ENCODE assay signal across 10 cellular contexts in genomic region chr12:114681149-114681849, GRCh38. TPM values are rescaled to one million over a fixed set of nuclear protein-coding genes. Genes with fewer than 3 reads are reported as not detected.
DNase-seq lines count a peak whose midpoint lies in the region; ATAC-seq and TF ChIP-seq lines count a peak whose summit lies in the region.
"Had no signal": no experiment of that assay in that cellular context is flagged by ENCODE, and none has a peak within 500 bp of the region (broad histone marks: within the 10 kb centered on the region; RNA-seq: fewer than 3 reads in every experiment).

No MANE protein-coding gene starts in this region.

- ATAC-seq in PC-3 = no peak
- ATAC-seq in stimulated activated naive CD8-positive, alpha-beta T cell treated with anti-CD3 and anti-CD28 coated beads, Interleukin-15, amount 100 ng/mL, for 72 hours = no peak
- no peak for ATAC-seq in GM19467 (IDR thresholded peaks at IDR 0.05; ENCODE audit: unreplicated experiment)

- peaks cover 97% of the 10 kb centered on the region for H3K27me3 Mint-ChIP-seq in stimulated activated naive CD8-positive, alpha-beta T cell treated with anti-CD3 and anti-CD28 coated beads, Interleukin-15, amount 100 ng/mL, for 72 hours

- peak overlapping the region; percentile 94 for H3K4me3 ChIP-seq in PC-3 (ENCODE audit: low read length)
- H3K4me3 ChIP-seq in esophagus muscularis mucosa = peak overlapping the region; percentile 69 to 81 (median 72)
- peak overlapping the region; percentile 37 for H3K4me3 ChIP-seq in parathyroid adenoma (ENCODE audit: low read depth, low read length)
- H3K4me3 ChIP-seq in PC-9 = no peak overlapping the region

- H3K4me1 ChIP-seq in PC-3 (ENCODE audit: insufficient read depth, low read length) (peaks cover 45% of the 10 kb centered on the region), esophagus muscularis mucosa (peaks cover 0 to 43% (median 31%) of the 10 kb centered on the region in 4 donors), parathyroid adenoma (no peaks in the 10 kb centered on the region), PC-9 (replicated peaks; ENCODE audit: insufficient read depth) (no peaks in the 10 kb centered on the region)

- CTCF ChIA-PET in PC-3 (lab: Charles Lee) (interaction anchor here (0.6 kb wide), 1 partner anchor 475 kb away, joined by 10 read pairs; no protein-coding TSS in a partner anchor), PC-9 (lab: Charles Lee) (no interaction called here)

- H3K9me3 ChIP-seq in PC-3 (ENCODE audit: low read length) = no peaks in the 10 kb centered on the region
- no peaks in the 10 kb centered on the region for H3K9me3 ChIP-seq in esophagus muscularis mucosa
- no peaks in the 10 kb centered on the region for H3K9me3 ChIP-seq in parathyroid adenoma (ENCODE audit: control insufficient read depth, low read length)
- H3K9me3 ChIP-seq in PC-9 (ENCODE audit: insufficient read depth, low read depth) = no peaks in the 10 kb centered on the region

- TF ChIP-seq EP300 in esophagus muscularis mucosa (IDR thresholded peaks at IDR 0.05) = no peak

- TF ChIP-seq CTCF in PC-3 (conservative IDR thresholded peaks at IDR 0.05; ENCODE audit: low read depth, low read length) (no peak), esophagus muscularis mucosa (IDR thresholded peaks at IDR 0.05) (no peak), parathyroid adenoma (IDR thresholded peaks at IDR 0.05) (no peak), PC-9 (conservative IDR thresholded peaks at IDR 0.05) (no peak)

- H3F3A ChIP-seq in PC-3 (ENCODE audit: low read length, unreplicated experiment) (peaks cover 5% of the 10 kb centered on the region), PC-9 (ENCODE audit: insufficient read depth, low read depth) (no peaks in the 10 kb centered on the region)

- peaks cover 40% of the 10 kb centered on the region for H3K4me1 Mint-ChIP-seq in stimulated activated naive CD8-positive, alpha-beta T cell treated with anti-CD3 and anti-CD28 coated beads, Interleukin-15, amount 100 ng/mL, for 72 hours

- 49% methylated on average over 12 of the region's 16 CpGs for WGBS in esophagus muscularis mucosa

- no peak overlapping the region for H3K27ac Mint-ChIP-seq in stimulated activated naive CD8-positive, alpha-beta T cell treated with anti-CD3 and anti-CD28 coated beads, Interleukin-15, amount 100 ng/mL, for 72 hours
- H3K27ac Mint-ChIP-seq: activated naive CD8-positive, alpha-beta T cell treated with anti-CD3 and anti-CD28 coated beads for 36 hours had no signal

- H3K79me2 ChIP-seq in PC-3 (ENCODE audit: low read length) = peaks cover 90% of the 10 kb centered on the region
- no peaks in the 10 kb centered on the region for H3K79me2 ChIP-seq in parathyroid adenoma
- H3K79me2 ChIP-seq in PC-9 (ENCODE audit: low read depth) = no peaks in the 10 kb centered on the region

- H3K9me2 ChIP-seq in PC-3 (replicated peaks; ENCODE audit: low read length) (no peaks in the 10 kb centered on the region), PC-9 (ENCODE audit: insufficient read depth) (no peaks in the 10 kb centered on the region)

- H4K20me1 ChIP-seq in PC-3 (ENCODE audit: low read length) = peaks cover 56% of the 10 kb centered on the region
- no peaks in the 10 kb centered on the region; the same call in 1 of the 2 replicates for H4K20me1 ChIP-seq in PC-9 (ENCODE audit: insufficient read depth)

- H3K9ac ChIP-seq in PC-3 (ENCODE audit: low read length) (peak overlapping the region; percentile 97), parathyroid adenoma (no peak overlapping the region)

- H3K9me3 Mint-ChIP-seq in stimulated activated naive CD8-positive, alpha-beta T cell treated with anti-CD3 and anti-CD28 coated beads, Interleukin-15, amount 100 ng/mL, for 72 hours = peaks cover 4 to 14% of the 10 kb centered on the region in 2 donors

- intact Hi-C loops in PC-3 (cut with micrococcal nuclease) (loop anchor here (1.0 to 5.0 kb wide), 4 partner anchors 11 to 671 kb away; no protein-coding TSS in a partner anchor), esophagus muscularis mucosa (cut with DNase I) (no loop called here), PC-9 (cut with micrococcal nuclease; ENCODE audit: unreplicated experiment) (no loop called here)

- no peak for TF ChIP-seq POLR2A in esophagus muscularis mucosa (IDR thresholded peaks at IDR 0.05; ENCODE audit: low read depth)

- peaks cover 59% of the 10 kb centered on the region for H3K36me3 ChIP-seq in PC-3 (ENCODE audit: low read depth, low read length)
- peaks cover 0 to 39% (median 9%) of the 10 kb centered on the region in 4 donors for H3K36me3 ChIP-seq in esophagus muscularis mucosa
- H3K36me3 ChIP-seq in parathyroid adenoma (ENCODE audit: control insufficient read depth, insufficient read depth, low read length) = no peaks in the 10 kb centered on the region
- no peaks in the 10 kb centered on the region for H3K36me3 ChIP-seq in PC-9 (ENCODE audit: low read depth)

- no peak overlapping the region for H2AFZ ChIP-seq in PC-3 (ENCODE audit: low read length)
- no peak overlapping the region for H2AFZ ChIP-seq in parathyroid adenoma
- H2AFZ ChIP-seq in PC-9 = no peak overlapping the region

- H3K27ac ChIP-seq in PC-3 (ENCODE audit: low read length) (peak overlapping the region; percentile 95), esophagus muscularis mucosa (replicated peaks in 1 of 4) (peak overlapping the region; percentile 87 to 92 (median 90)), parathyroid adenoma (no peak overlapping the region), PC-9 (no peak overlapping the region)

- no peak overlapping the region for H3K4me3 Mint-ChIP-seq in stimulated activated naive CD8-positive, alpha-beta T cell treated with anti-CD3 and anti-CD28 coated beads, Interleukin-15, amount 100 ng/mL, for 72 hours
- H3K4me3 Mint-ChIP-seq: activated naive CD8-positive, alpha-beta T cell treated with anti-CD3 and anti-CD28 coated beads for 36 hours had no signal

- H3K4me2 ChIP-seq in PC-3 (ENCODE audit: low read length) (peak overlapping the region; percentile 92), parathyroid adenoma (ENCODE audit: low read length) (peak overlapping the region; percentile 29), PC-9 (no peak overlapping the region)

- DNase-seq in Daoy (ENCODE audit: low read depth) (peak; percentile 54), PC-3 (peak; percentile 55), esophagus muscularis mucosa (ENCODE audit: extremely low spot score) (no peak), PC-9 (no peak), nucleus accumbens (lab: John Stamatoyannopoulos, UW) (no peak)
- no peak for DNase-seq in stimulated activated naive CD8-positive, alpha-beta T cell treated with anti-CD3 and anti-CD28 coated beads, Interleukin-15, amount 100 ng/mL, for 72 hours
- DNase-seq: activated naive CD8-positive, alpha-beta T cell treated with anti-CD3 and anti-CD28 coated beads for 36 hours; T-helper 1 cell had no signal

- no peaks in the 10 kb centered on the region for H3K27me3 ChIP-seq in PC-3 (ENCODE audit: low read length)
- peaks cover 0 to 12% (median 3%) of the 10 kb centered on the region in 4 donors for H3K27me3 ChIP-seq in esophagus muscularis mucosa
- peaks cover 14% of the 10 kb centered on the region for H3K27me3 ChIP-seq in parathyroid adenoma (ENCODE audit: control insufficient read depth, insufficient read depth, low read length)
- H3K27me3 ChIP-seq in PC-9 (ENCODE audit: insufficient read depth, low read depth) = peaks cover 88% of the 10 kb centered on the region

- no TSS peak for BruUV-seq in PC-3 (replicated peaks; lab: Mats Ljungman, UMichigan)
- no TSS peak for BruUV-seq in PC-9 (replicated peaks; lab: Mats Ljungman, UMichigan)

- POLR2A ChIA-PET in PC-3 (lab: Charles Lee; ENCODE audit: unreplicated experiment) (no interaction called here), PC-9 (lab: Charles Lee; ENCODE audit: unreplicated experiment) (no interaction called here)

RNA-seq across cellular contexts. Expression of gene TBX3, which starts 2.7 kb away (rescaled TPM):
- 13.7 and 15.3 TPM in 2 replicates for total RNA-seq in Daoy (2014; rRNA removed; shearing (Covaris generic))
- total RNA-seq in PC-3 (2014; rRNA removed) = 89.4 and 123 TPM in 2 replicates
- 10 to 100 TPM in 1 of 4 donors, 1 to 10 TPM in 3; 5.3 to 10.4 (median 8.6) TPM for total RNA-seq in esophagus muscularis mucosa
- not detected in 2 replicates for total RNA-seq in PC-9 (2021)
- total RNA-seq: activated naive CD8-positive, alpha-beta T cell treated with anti-CD3 and anti-CD28 coated beads for 36 hours had no signal

Comparison
In these comparisons a context has a peak if more than half of its experiments do, and no peak if none do; other contexts are left out.
1. DNase-seq: peak in Daoy (single experiment) and PC-3 (single experiment); none in esophagus muscularis mucosa (single experiment), stimulated activated naive CD8-positive, alpha-beta T cell treated with anti-CD3 and anti-CD28 coated beads, Interleukin-15, amount 100 ng/mL, for 72 hours (0 of 2), PC-9 (0 of 2) and nucleus accumbens (0 of 56).
2. H3K27ac ChIP-seq: peak in PC-3 (single experiment) and esophagus muscularis mucosa (4 of 4); none in parathyroid adenoma (single experiment) and PC-9 (single experiment).